16 cellular contexts compared by ENCODE assay signal in genomic region chr17:55620945-55621344, GRCh38.
DNase-seq lines count a peak whose midpoint lies in the region; ATAC-seq and TF ChIP-seq lines count a peak whose summit lies in the region.
"Had no signal": no experiment of that assay in that cellular context is flagged by ENCODE, and none has a peak within 500 bp of the region (broad histone marks: within the 10 kb centered on the region; RNA-seq: fewer than 3 reads in every experiment).

No MANE protein-coding gene starts in this region.

- H3K36me3 ChIP-seq in lower lobe of right lung (no peaks in the 10 kb centered on the region), upper lobe of right lung (no peaks in the 10 kb centered on the region), left lung (no peaks in the 10 kb centered on the region)
- H3K36me3 ChIP-seq: BLaER1 treated with 17β-estradiol and CSF1 and Interleukin-3, amounts not matched to agents 10 nM and 100 nM; HAP-1 had no signal

- peak overlapping the region; percentile 96 for H3K27ac Mint-ChIP-seq in endothelial cell (ENCODE audit: unreplicated experiment)
- H3K27ac Mint-ChIP-seq: B cell; CD4-positive, CD25-positive, alpha-beta regulatory T cell; CD8-positive, alpha-beta memory T cell had no signal

- no peaks in the 10 kb centered on the region for H3K27me3 ChIP-seq in lower lobe of right lung (ENCODE audit: low read depth)
- H3K27me3 ChIP-seq in upper lobe of right lung: no peaks in the 10 kb centered on the region
- no peaks in the 10 kb centered on the region for H3K27me3 ChIP-seq in left lung
- H3K27me3 ChIP-seq: BLaER1 treated with 17β-estradiol and CSF1 and Interleukin-3, amounts not matched to agents 10 nM and 100 nM had no signal

- no peak for TF ChIP-seq CTCF in C4-2B (conservative IDR thresholded peaks at IDR 0.05)
- no peak for TF ChIP-seq CTCF in endothelial cell (IDR thresholded peaks at IDR 0.05; ENCODE audit: unreplicated experiment)
- no peak for TF ChIP-seq CTCF in lower lobe of right lung (IDR thresholded peaks at IDR 0.05)
- no peak for TF ChIP-seq CTCF in upper lobe of right lung (IDR thresholded peaks at IDR 0.05)
- no peak for TF ChIP-seq CTCF in left lung (IDR thresholded peaks at IDR 0.05)

- no peaks in the 10 kb centered on the region for H3K36me3 Mint-ChIP-seq in endothelial cell (ENCODE audit: low read depth, unreplicated experiment)
- H3K36me3 Mint-ChIP-seq: CD4-positive, CD25-positive, alpha-beta regulatory T cell; CD8-positive, alpha-beta memory T cell had no signal

- ATAC-seq in lower lobe of right lung (no peak), upper lobe of right lung (peak; percentile 59), GM18498 (IDR thresholded peaks at IDR 0.05; ENCODE audit: unreplicated experiment) (no peak), left lung (no peak)

- no peak overlapping the region for H3K4me3 Mint-ChIP-seq in endothelial cell (ENCODE audit: unreplicated experiment)
- H3K4me3 Mint-ChIP-seq: B cell; CD4-positive, CD25-positive, alpha-beta regulatory T cell; CD8-positive, alpha-beta memory T cell had no signal

- peaks cover 13% of the 10 kb centered on the region for H3K27me3 Mint-ChIP-seq in endothelial cell (ENCODE audit: unreplicated experiment)

- DNase-seq in endothelial cell (ENCODE audit: low spot score) (no peak), lower lobe of right lung (no peak), upper lobe of right lung (no peak), HCEC 1CT (no peak), left lung (no peak)
- DNase-seq: 8988T; CD4-positive, CD25-positive, alpha-beta regulatory T cell; CD8-positive, alpha-beta memory T cell; COR-L47; DMS 273 treated with DMSO at 0.1 percent for 48 hours; GM23248 had no signal

- H3K27ac ChIP-seq in C4-2B: peak overlapping the region; percentile 33; the same call in 1 of the 2 replicates
- peak overlapping the region; percentile 9 for H3K27ac ChIP-seq in lower lobe of right lung
- H3K27ac ChIP-seq in upper lobe of right lung: peak overlapping the region; percentile 36
- peak overlapping the region in 1 of 2 donors; percentile 15 for H3K27ac ChIP-seq in left lung
- H3K27ac ChIP-seq: BLaER1 treated with 17β-estradiol and CSF1 and Interleukin-3, amounts not matched to agents 10 nM and 100 nM; GM23248 had no signal

- no peaks in the 10 kb centered on the region for H3K9me3 Mint-ChIP-seq in endothelial cell (ENCODE audit: unreplicated experiment)
- H3K9me3 Mint-ChIP-seq: CD8-positive, alpha-beta memory T cell had no signal

- no peak overlapping the region for H3K4me3 ChIP-seq in lower lobe of right lung
- H3K4me3 ChIP-seq in upper lobe of right lung: no peak overlapping the region
- no peak overlapping the region for H3K4me3 ChIP-seq in left lung
- H3K4me3 ChIP-seq: BLaER1 treated with 17β-estradiol and CSF1 and Interleukin-3, amounts not matched to agents 10 nM and 100 nM; GM23248; HAP-1 had no signal

- intact Hi-C loops in lower lobe of right lung (cut with DNase I): no loop called here
- intact Hi-C loops in upper lobe of right lung (cut with DNase I): no loop called here
- intact Hi-C loops in left lung (cut with DNase I): no loop called here

- peaks cover 23% of the 10 kb centered on the region for H3K4me1 ChIP-seq in lower lobe of right lung
- H3K4me1 ChIP-seq in upper lobe of right lung: peaks cover 3% of the 10 kb centered on the region
- no peaks in the 10 kb centered on the region for H3K4me1 ChIP-seq in left lung
- H3K4me1 ChIP-seq: HAP-1 had no signal

- no peaks in the 10 kb centered on the region for H3K9me3 ChIP-seq in lower lobe of right lung
- no peaks in the 10 kb centered on the region for H3K9me3 ChIP-seq in upper lobe of right lung
- H3K9me3 ChIP-seq in left lung: no peaks in the 10 kb centered on the region
- H3K9me3 ChIP-seq: HAP-1 had no signal

- H3K4me1 Mint-ChIP-seq in endothelial cell (ENCODE audit: unreplicated experiment): peaks cover 72% of the 10 kb centered on the region
